Comparison of ENCODE assay signal across 18 cellular contexts in the genomic region with DNA sequence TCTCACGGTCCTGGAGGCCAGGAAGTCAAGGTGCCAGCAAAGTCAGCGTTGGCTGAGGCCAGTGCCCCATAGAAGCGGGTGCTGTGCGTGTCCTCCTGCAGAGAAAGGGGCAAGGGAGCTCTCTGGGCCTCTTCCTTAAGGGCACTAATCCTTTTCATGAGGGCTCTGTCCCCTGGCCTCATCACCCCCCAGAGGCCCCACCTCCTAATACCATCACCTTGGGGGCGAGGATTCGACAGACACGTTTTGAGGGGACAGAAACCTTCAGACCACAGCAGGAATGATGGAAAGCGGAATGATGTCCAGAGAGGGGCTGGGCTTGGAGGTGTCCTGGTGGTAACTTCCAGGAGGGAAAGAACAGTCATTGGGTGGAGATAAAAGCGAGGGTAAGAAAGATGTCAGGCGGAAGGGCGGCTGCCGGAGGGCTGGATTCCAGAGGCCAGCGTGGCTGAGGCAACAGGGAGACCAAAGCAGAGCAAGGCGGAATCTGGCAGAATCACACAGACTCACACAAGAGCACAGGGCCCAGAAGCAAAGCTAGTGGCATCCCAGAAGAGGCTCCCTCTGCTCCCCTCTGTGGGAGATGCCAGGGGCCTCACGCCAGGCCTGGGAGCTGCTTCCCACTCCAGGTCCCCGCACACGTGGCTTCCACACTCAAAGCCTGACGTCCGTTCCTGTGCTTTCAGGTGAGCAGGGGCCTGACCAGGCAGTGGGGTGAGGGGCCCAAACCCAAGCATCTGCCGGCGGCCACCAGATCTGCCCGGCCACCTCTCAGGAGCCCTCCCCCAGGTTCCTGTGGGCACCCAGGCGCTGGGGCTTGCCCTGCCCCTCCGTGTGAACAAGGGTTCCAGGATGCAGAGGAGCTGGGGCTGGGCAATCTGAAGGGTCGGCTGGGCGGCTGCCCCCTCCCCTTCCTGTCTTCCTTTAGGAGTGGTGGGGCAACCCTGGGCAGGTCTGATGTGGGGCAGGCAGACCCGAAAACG.
DNase-seq lines count a peak whose midpoint lies in the region; ATAC-seq and TF ChIP-seq lines count a peak whose summit lies in the region.
"Had no signal": no experiment of that assay in that cellular context is flagged by ENCODE, and none has a peak within 500 bp of the region (broad histone marks: within the 10 kb centered on the region; RNA-seq: fewer than 3 reads in every experiment).

No MANE protein-coding gene starts in this region.

- POLR2A ChIA-PET in activated naive CD8-positive, alpha-beta T cell treated with anti-CD3 and anti-CD28 coated beads, Interleukin-2, amount 10 ng/mL, durations not matched to agents 7 days and 5 days (lab: Charles Lee): no interaction called here
- POLR2A ChIA-PET in activated CD8-positive, alpha-beta T cell treated with anti-CD3 and anti-CD28 coated beads for 36 hours (lab: Charles Lee): no interaction called here

- H3K36me3 Mint-ChIP-seq in activated naive CD8-positive, alpha-beta T cell treated with anti-CD3 and anti-CD28 coated beads, Interleukin-2, amount 10 ng/mL, durations not matched to agents 7 days and 5 days: no peaks in the 10 kb centered on the region
- H3K36me3 Mint-ChIP-seq in activated naive CD8-positive, alpha-beta T cell treated with anti-CD3 and anti-CD28 coated beads, Interleukin-2, amount 50 U/mL, for 24 hours (ENCODE audit: low read depth): no peaks in the 10 kb centered on the region
- no peaks in the 10 kb centered on the region for H3K36me3 Mint-ChIP-seq in chondrocyte (ENCODE audit: low read depth)
- no peaks in the 10 kb centered on the region for H3K36me3 Mint-ChIP-seq in activated CD8-positive, alpha-beta T cell treated with anti-CD3 and anti-CD28 coated beads for 36 hours (ENCODE audit: low read depth)
- H3K36me3 Mint-ChIP-seq: CD4-positive, CD25-positive, alpha-beta regulatory T cell had no signal

- no peak overlapping the region for H4K91ac ChIP-seq in neuronal stem cell (ENCODE audit: low read depth, low read length, poor library complexity)

- H3K4me1 Mint-ChIP-seq in activated naive CD8-positive, alpha-beta T cell treated with anti-CD3 and anti-CD28 coated beads, Interleukin-2, amount 10 ng/mL, durations not matched to agents 7 days and 5 days: no peaks in the 10 kb centered on the region
- H3K4me1 Mint-ChIP-seq in activated naive CD8-positive, alpha-beta T cell treated with anti-CD3 and anti-CD28 coated beads, Interleukin-2, amount 50 U/mL, for 24 hours: no peaks in the 10 kb centered on the region
- H3K4me1 Mint-ChIP-seq in chondrocyte (ENCODE audit: low read depth): peaks cover 12% of the 10 kb centered on the region
- H3K4me1 Mint-ChIP-seq in activated CD8-positive, alpha-beta T cell treated with anti-CD3 and anti-CD28 coated beads for 36 hours (ENCODE audit: low read depth): no peaks in the 10 kb centered on the region
- H3K4me1 Mint-ChIP-seq: CD4-positive, CD25-positive, alpha-beta regulatory T cell had no signal

- H3K27ac ChIP-seq in neuronal stem cell (replicated peaks; ENCODE audit: low read length) (no peak overlapping the region), aorta (ENCODE audit: low read depth in 1 of 2, low read length in 2 of 2) (no peak overlapping the region)
- H3K27ac ChIP-seq: BLaER1 treated with 17β-estradiol and CSF1 and Interleukin-3, amounts not matched to agents 10 nM and 100 nM had no signal

- no peak for TF ChIP-seq CTCF in chondrocyte (IDR thresholded peaks at IDR 0.05)
- no peak for TF ChIP-seq CTCF in activated CD8-positive, alpha-beta T cell treated with anti-CD3 and anti-CD28 coated beads for 36 hours (IDR thresholded peaks at IDR 0.05)

- peaks cover 2% of the 10 kb centered on the region for H3K27me3 Mint-ChIP-seq in activated naive CD8-positive, alpha-beta T cell treated with anti-CD3 and anti-CD28 coated beads, Interleukin-2, amount 10 ng/mL, durations not matched to agents 7 days and 5 days
- H3K27me3 Mint-ChIP-seq in activated naive CD8-positive, alpha-beta T cell treated with anti-CD3 and anti-CD28 coated beads, Interleukin-2, amount 50 U/mL, for 24 hours: peaks cover 6% of the 10 kb centered on the region
- peaks cover 25% of the 10 kb centered on the region for H3K27me3 Mint-ChIP-seq in chondrocyte (ENCODE audit: low read depth)
- peaks cover 2% of the 10 kb centered on the region for H3K27me3 Mint-ChIP-seq in activated CD8-positive, alpha-beta T cell treated with anti-CD3 and anti-CD28 coated beads for 36 hours

- WGBS in neuronal stem cell (ENCODE audit: extremely low coverage in 2 of 2, insufficient read length in 2 of 2, insufficient replicate concordance in 1 of 2), 2 donors: no CpG with 5 or more reads among the region's 28 CpGs
- 89% methylated on average over 28 of the region's 28 CpGs for WGBS in aorta, 2 donors

- H3K9me3 ChIP-seq in neuronal stem cell (replicated peaks in 1 of 2; ENCODE audit: control insufficient read depth in 2 of 2, insufficient read depth in 1 of 2, low read depth in 1 of 2, low read length in 2 of 2) (no peaks in the 10 kb centered on the region), aorta (ENCODE audit: control insufficient read depth, low read length) (no peaks in the 10 kb centered on the region)
- H3K9me3 ChIP-seq: BLaER1 treated with 17β-estradiol and CSF1 and Interleukin-3, amounts not matched to agents 10 nM and 100 nM had no signal

- H3K23ac ChIP-seq in neuronal stem cell (ENCODE audit: low read depth, low read length, poor library complexity): no peak overlapping the region

- no peak overlapping the region for H2AFZ ChIP-seq in neuronal stem cell (ENCODE audit: low read length)

- no peak overlapping the region for H4K8ac ChIP-seq in neuronal stem cell (ENCODE audit: low read depth, low read length)

- no peak overlapping the region for H2BK15ac ChIP-seq in neuronal stem cell (ENCODE audit: low read length)

- no peak overlapping the region for H3K4ac ChIP-seq in neuronal stem cell (ENCODE audit: low read length)

- peak overlapping the region; percentile 39 for H3K9ac ChIP-seq in neuronal stem cell (ENCODE audit: low read depth, low read length, poor library complexity)
- H3K9ac ChIP-seq: BLaER1 treated with 17β-estradiol and CSF1 and Interleukin-3, amounts not matched to agents 10 nM and 100 nM had no signal

- H3K18ac ChIP-seq in neuronal stem cell (ENCODE audit: low read length): peak overlapping the region; percentile 9

- H2BK120ac ChIP-seq in neuronal stem cell (ENCODE audit: low read depth, low read length): no peak overlapping the region

- intact Hi-C loops in aorta (cut with DNase I): no loop called here
- intact Hi-C loops in activated CD8-positive, alpha-beta T cell treated with anti-CD3 and anti-CD28 coated beads for 36 hours (cut with micrococcal nuclease): no loop called here

- no peak overlapping the region for H3K4me2 ChIP-seq in neuronal stem cell (ENCODE audit: insufficient read depth, low read length, poor library complexity, severe bottlenecking)
- H3K4me2 ChIP-seq: BLaER1 treated with 17β-estradiol and CSF1 and Interleukin-3, amounts not matched to agents 10 nM and 100 nM had no signal

- peak overlapping the region; percentile 69 for H2BK5ac ChIP-seq in neuronal stem cell (ENCODE audit: low read length)

- peaks cover 0 to 4% of the 10 kb centered on the region in 2 donors for H3K4me1 ChIP-seq in neuronal stem cell (ENCODE audit: control insufficient read depth in 2 of 2, insufficient read depth in 1 of 2, low read depth in 1 of 2, low read length in 2 of 2)
- no peaks in the 10 kb centered on the region for H3K4me1 ChIP-seq in aorta (ENCODE audit: control insufficient read depth in 1 of 2, insufficient read depth in 2 of 2, low read length in 2 of 2)

- H3K79me1 ChIP-seq in neuronal stem cell (ENCODE audit: low read depth, low read length): no peaks in the 10 kb centered on the region

- peak overlapping the region; percentile 36 for H2AK5ac ChIP-seq in neuronal stem cell (ENCODE audit: low read depth, low read length)

- H3K4me3 ChIP-seq in neuronal stem cell (ENCODE audit: low read length in 2 of 2) (no peak overlapping the region), aorta (ENCODE audit: low read length in 2 of 2) (no peak overlapping the region)
- H3K4me3 ChIP-seq: BLaER1 treated with 17β-estradiol and CSF1 and Interleukin-3, amounts not matched to agents 10 nM and 100 nM; GM12878 had no signal

- no peaks in the 10 kb centered on the region for H3K36me3 ChIP-seq in neuronal stem cell (replicated peaks in 1 of 2; ENCODE audit: control insufficient read depth in 2 of 2, insufficient read depth in 2 of 2, low read length in 2 of 2)
- H3K36me3 ChIP-seq in aorta (ENCODE audit: control insufficient read depth in 1 of 2, insufficient read depth in 2 of 2, low read length in 1 of 2): no peaks in the 10 kb centered on the region
- H3K36me3 ChIP-seq: BLaER1 treated with 17β-estradiol and CSF1 and Interleukin-3, amounts not matched to agents 10 nM and 100 nM had no signal

- no peaks in the 10 kb centered on the region for H3K27me3 ChIP-seq in neuronal stem cell (ENCODE audit: control insufficient read depth in 3 of 3, insufficient read depth in 3 of 3, low read depth in 1 of 3, low read length in 3 of 3)
- no peaks in the 10 kb centered on the region for H3K27me3 ChIP-seq in aorta (ENCODE audit: control insufficient read depth in 1 of 2, insufficient read depth in 2 of 2, low read length in 1 of 2)
- H3K27me3 ChIP-seq: BLaER1 treated with 17β-estradiol and CSF1 and Interleukin-3, amounts not matched to agents 10 nM and 100 nM had no signal

- no peak overlapping the region for H3K14ac ChIP-seq in neuronal stem cell (ENCODE audit: low read length)

- CTCF ChIA-PET in activated CD8-positive, alpha-beta T cell treated with anti-CD3 and anti-CD28 coated beads for 36 hours (lab: Charles Lee): no interaction called here

- no peak overlapping the region for H3K27ac Mint-ChIP-seq in activated naive CD8-positive, alpha-beta T cell treated with anti-CD3 and anti-CD28 coated beads, Interleukin-2, amount 10 ng/mL, durations not matched to agents 7 days and 5 days
- H3K27ac Mint-ChIP-seq in activated naive CD8-positive, alpha-beta T cell treated with anti-CD3 and anti-CD28 coated beads, Interleukin-2, amount 50 U/mL, for 24 hours: no peak overlapping the region
- H3K27ac Mint-ChIP-seq in chondrocyte (ENCODE audit: unreplicated experiment): no peak overlapping the region
- H3K27ac Mint-ChIP-seq in activated CD8-positive, alpha-beta T cell treated with anti-CD3 and anti-CD28 coated beads for 36 hours: no peak overlapping the region
- H3K27ac Mint-ChIP-seq: HFFc6 had no signal

- ATAC-seq in activated naive CD8-positive, alpha-beta T cell treated with anti-CD3 and anti-CD28 coated beads, Interleukin-2, amount 10 ng/mL, durations not matched to agents 7 days and 5 days (ENCODE audit: low read depth): no peak
- ATAC-seq in activated naive CD8-positive, alpha-beta T cell treated with anti-CD3 and anti-CD28 coated beads, Interleukin-2, amount 50 U/mL, for 24 hours: no peak
- no peak for ATAC-seq in aorta (ENCODE audit: low FRiP score)
- no peak for ATAC-seq in activated CD8-positive, alpha-beta T cell treated with anti-CD3 and anti-CD28 coated beads for 36 hours
- ATAC-seq: GM12878, HepG2 had no signal

- H3K4me3 Mint-ChIP-seq in activated naive CD8-positive, alpha-beta T cell treated with anti-CD3 and anti-CD28 coated beads, Interleukin-2, amount 10 ng/mL, durations not matched to agents 7 days and 5 days: no peak overlapping the region
- no peak overlapping the region for H3K4me3 Mint-ChIP-seq in activated naive CD8-positive, alpha-beta T cell treated with anti-CD3 and anti-CD28 coated beads, Interleukin-2, amount 50 U/mL, for 24 hours
- no peak overlapping the region for H3K4me3 Mint-ChIP-seq in chondrocyte (ENCODE audit: unreplicated experiment)
- no peak overlapping the region for H3K4me3 Mint-ChIP-seq in activated CD8-positive, alpha-beta T cell treated with anti-CD3 and anti-CD28 coated beads for 36 hours
- H3K4me3 Mint-ChIP-seq: CD4-positive, CD25-positive, alpha-beta regulatory T cell; HFFc6 had no signal

- H2BK12ac ChIP-seq in neuronal stem cell (ENCODE audit: low read length): no peak overlapping the region

- peak; percentile 5 for DNase-seq in activated naive CD8-positive, alpha-beta T cell treated with anti-CD3 and anti-CD28 coated beads, Interleukin-2, amount 10 ng/mL, durations not matched to agents 7 days and 5 days
- no peak for DNase-seq in activated naive CD8-positive, alpha-beta T cell treated with anti-CD3 and anti-CD28 coated beads, Interleukin-2, amount 50 U/mL, for 24 hours
- peak; percentile 75 for DNase-seq in chondrocyte (ENCODE audit: low spot score)
- no peak for DNase-seq in neuronal stem cell (ENCODE audit: low spot score)
- DNase-seq in aorta: peak; percentile 22 to 55
- no peak for DNase-seq in activated CD8-positive, alpha-beta T cell treated with anti-CD3 and anti-CD28 coated beads for 36 hours
- DNase-seq in NCI-H748 treated with DMSO at 0.1 percent for 48 hours (lab: John Stamatoyannopoulos, UW): no peak
- DNase-seq in hypothalamus (lab: John Stamatoyannopoulos, UW): no peak
- DNase-seq: 8988T; ACHN; CD4-positive, CD25-positive, alpha-beta regulatory T cell; DMS53; GOT3; HCEC 1CT; HFFc6 had no signal

- H3K9me3 Mint-ChIP-seq in activated naive CD8-positive, alpha-beta T cell treated with anti-CD3 and anti-CD28 coated beads, Interleukin-2, amount 10 ng/mL, durations not matched to agents 7 days and 5 days: no peaks in the 10 kb centered on the region
- H3K9me3 Mint-ChIP-seq in activated naive CD8-positive, alpha-beta T cell treated with anti-CD3 and anti-CD28 coated beads, Interleukin-2, amount 50 U/mL, for 24 hours: no peaks in the 10 kb centered on the region
- H3K9me3 Mint-ChIP-seq in chondrocyte (ENCODE audit: low read depth): no peaks in the 10 kb centered on the region
- H3K9me3 Mint-ChIP-seq in activated CD8-positive, alpha-beta T cell treated with anti-CD3 and anti-CD28 coated beads for 36 hours: no peaks in the 10 kb centered on the region
- H3K9me3 Mint-ChIP-seq: CD4-positive, CD25-positive, alpha-beta regulatory T cell had no signal

Comparison
In these comparisons a context has a peak if more than half of its experiments do, and no peak if none do; other contexts are left out.
1. DNase-seq: peak in activated naive CD8-positive, alpha-beta T cell treated with anti-CD3 and anti-CD28 coated beads, Interleukin-2, amount 10 ng/mL, durations not matched to agents 7 days and 5 days (single experiment), chondrocyte (single experiment) and aorta (2 of 2); none in activated naive CD8-positive, alpha-beta T cell treated with anti-CD3 and anti-CD28 coated beads, Interleukin-2, amount 50 U/mL, for 24 hours (single experiment), neuronal stem cell (single experiment), activated CD8-positive, alpha-beta T cell treated with anti-CD3 and anti-CD28 coated beads for 36 hours (single experiment), NCI-H748 treated with DMSO at 0.1 percent for 48 hours (single experiment) and hypothalamus (0 of 51).